In genomic region chr21:31191553-31191952, GRCh38 we compare ENCODE assay signal across 15 cellular contexts.
"Had no signal": no experiment of that assay in that cellular context is flagged by ENCODE, and none has a peak within 500 bp of the region (broad histone marks: within the 10 kb centered on the region; RNA-seq: fewer than 3 reads in every experiment).

No MANE protein-coding gene starts in this region.

- H3K9me3 ChIP-seq: adrenal gland, gastroesophageal sphincter, heart right ventricle, spleen, thoracic aorta, upper lobe of right lung had no signal

- H3K4me3 ChIP-seq: adrenal gland, gastroesophageal sphincter, heart right ventricle, SK-N-MC, spleen, thoracic aorta, upper lobe of right lung had no signal

- H3K27ac ChIP-seq: adrenal gland, gastroesophageal sphincter, heart right ventricle, SK-N-MC, spleen, thoracic aorta, upper lobe of right lung had no signal

- DNase-seq: activated B cell treated with CpG ODN at 0.5 μM for 24 hours; activated CD4-positive, alpha-beta T cell treated with anti-CD3 and anti-CD28 coated beads, Interleukin-2, amount 50 U/mL, for 1 hour; activated effector memory CD4-positive, alpha-beta T cell treated with Interleukin-2 at 50 U/mL for 16 hours; adrenal gland; effector CD4-positive, alpha-beta T cell; heart right ventricle; left ventricle myocardium superior; occipital lobe; retina; spleen; upper lobe of right lung had no signal

- H3K4me1 ChIP-seq: adrenal gland, gastroesophageal sphincter, heart right ventricle, spleen, upper lobe of right lung had no signal

- H3K4me3 Mint-ChIP-seq: activated B cell treated with CpG ODN at 0.5 μM for 24 hours had no signal

- H3K27me3 Mint-ChIP-seq: activated B cell treated with CpG ODN at 0.5 μM for 24 hours had no signal

- ATAC-seq: esophagus mucosa, gastroesophageal sphincter, heart right ventricle, left ventricle myocardium superior, upper lobe of right lung had no signal

- H3K36me3 ChIP-seq: adrenal gland, gastroesophageal sphincter, spleen, thoracic aorta, upper lobe of right lung had no signal

- H3K27ac Mint-ChIP-seq: activated B cell treated with CpG ODN at 0.5 μM for 24 hours had no signal

- H3K27me3 ChIP-seq: adrenal gland, spleen, upper lobe of right lung had no signal

- H3K9me3 Mint-ChIP-seq: activated B cell treated with CpG ODN at 0.5 μM for 24 hours had no signal
